10 cellular contexts compared by ENCODE assay signal in genomic region chr2:238439093-238439849, GRCh38. TPM values are rescaled to one million over a fixed set of nuclear protein-coding genes. Genes with fewer than 3 reads are reported as not detected.
DNase-seq lines count a peak whose midpoint lies in the region; ATAC-seq, FAIRE-seq and TF ChIP-seq lines count a peak whose summit lies in the region.
"Had no signal": no experiment of that assay in that cellular context is flagged by ENCODE, and none has a peak within 500 bp of the region (broad histone marks: within the 10 kb centered on the region; RNA-seq: fewer than 3 reads in every experiment).

No MANE protein-coding gene starts in this region.

- H2AFZ ChIP-seq in GM12878 (ENCODE audit: control insufficient read depth, low read depth, low read length) = no peak overlapping the region

- TF ChIP-seq EP300 in GM12878 (IDR thresholded peaks at IDR 0.05; ENCODE audit: borderline replicate concordance in 1 of 2, control insufficient read depth in 1 of 2, low read depth in 2 of 2, low read length in 2 of 2) = no peak

- FAIRE-seq in GM12878 (lab: Jason Lieb, UNC) = no peak

- SMC1A ChIA-PET in GM12878 (lab: Charles Lee; ENCODE audit: uncharacterized antibody, unreplicated experiment) = no interaction called here

- peaks cover 1% of the 10 kb centered on the region; the same call in 1 of the 2 replicates for H3K79me2 ChIP-seq in GM12878 (ENCODE audit: control insufficient read depth, insufficient read depth, low read length)

- H3K27ac Mint-ChIP-seq in type B pancreatic cell = peak overlapping the region; percentile 1
- H3K27ac Mint-ChIP-seq: B cell; T-helper 1 cell treated with Interleukin-12 subunit alpha and Interleukin-12 subunit beta and Interleukin-4 antibody, amounts not matched to agents 30 μg/mL and 1 μg/mL, for 36 hours had no signal

- POLR2A ChIA-PET in GM12878 (lab: Charles Lee) = no interaction called here

- CTCF ChIA-PET in GM12878 (lab: Yijun Ruan, JAX) = no interaction called here

- TF ChIP-seq POLR2A in GM12878 (IDR thresholded peaks at IDR 0.05; ENCODE audit: low read depth, low read length) = no peak

- peaks cover 2% of the 10 kb centered on the region; the same call in 1 of the 2 replicates for H4K20me1 ChIP-seq in GM12878 (ENCODE audit: control insufficient read depth, insufficient read depth)

- H3K27me3 Mint-ChIP-seq in type B pancreatic cell = no peaks in the 10 kb centered on the region
- H3K27me3 Mint-ChIP-seq: B cell had no signal

- no peak overlapping the region for H3K4me2 ChIP-seq in GM12878 (ENCODE audit: control insufficient read depth, insufficient read depth)

- no peak overlapping the region for H3K4me3 Mint-ChIP-seq in type B pancreatic cell
- H3K4me3 Mint-ChIP-seq: B cell; T-helper 1 cell treated with Interleukin-12 subunit alpha and Interleukin-12 subunit beta and Interleukin-4 antibody, amounts not matched to agents 30 μg/mL and 1 μg/mL, for 36 hours had no signal

- peak; percentile 82 for DNase-seq in activated effector memory CD4-positive, alpha-beta T cell treated with anti-CD3 and anti-CD28 coated beads, Interleukin-2, amount 50 U/mL, for 16 hours
- no peak for DNase-seq in activated effector memory CD4-positive, alpha-beta T cell treated with Interleukin-2 at 50 U/mL for 16 hours
- DNase-seq in GM12878 (ENCODE audit: low read depth, low spot score) (no peak), mucosa of descending colon (no peak), type B pancreatic cell (ENCODE audit: extremely low spot score, unreplicated experiment) (no peak), epidermal melanocyte (ENCODE audit: insufficient read length, low spot score) (no peak)

- no peak for TF ChIP-seq RAD21 in GM12878 (IDR thresholded peaks at IDR 0.05; ENCODE audit: insufficient read depth, low read depth, low read length)

- H3K36me3 ChIP-seq in GM12878 (ENCODE audit: control insufficient read depth in 2 of 2, insufficient read depth in 2 of 2, low read length in 1 of 2) (peaks cover 23 to 24% of the 10 kb centered on the region in 2 experiments), mucosa of descending colon (ENCODE audit: low read depth) (no peaks in the 10 kb centered on the region)

- ATAC-seq in GM12878 (no peak), mucosa of descending colon (peak; percentile 22), GM18502 (IDR thresholded peaks at IDR 0.05; ENCODE audit: poor library complexity, unreplicated experiment) (no peak), GM21619 (IDR thresholded peaks at IDR 0.05; ENCODE audit: unreplicated experiment) (no peak)

- H3K9me3 ChIP-seq in GM12878 (replicated peaks; ENCODE audit: control insufficient read depth, insufficient read depth, low read length) (no peaks in the 10 kb centered on the region), mucosa of descending colon (no peaks in the 10 kb centered on the region)

- no peaks in the 10 kb centered on the region for H3K9me3 Mint-ChIP-seq in type B pancreatic cell
- H3K9me3 Mint-ChIP-seq: T-helper 1 cell treated with Interleukin-12 subunit alpha and Interleukin-12 subunit beta and Interleukin-4 antibody, amounts not matched to agents 30 μg/mL and 1 μg/mL, for 36 hours had no signal

- intact Hi-C loops in GM12878 (cut with micrococcal nuclease; ENCODE audit: unreplicated experiment) (no loop called here), mucosa of descending colon (cut with DNase I, micrococcal nuclease) (no loop called here)

- no peak overlapping the region for H3K9ac ChIP-seq in GM12878 (ENCODE audit: control insufficient read depth, insufficient read depth, low read length)

- peaks cover 9% of the 10 kb centered on the region for H3K36me3 Mint-ChIP-seq in type B pancreatic cell

- no peak overlapping the region for H3K27ac ChIP-seq in GM12878 (ENCODE audit: control insufficient read depth, insufficient read depth)

- TF ChIP-seq CTCF in GM12878 (IDR thresholded peaks at IDR 0.05 in 2 of 3, conservative IDR thresholded peaks at IDR 0.05 in 1 of 3; ENCODE audit: control insufficient read depth in 2 of 3, extremely low read depth in 1 of 3, insufficient read depth in 1 of 3, low read depth in 3 of 3, low read length in 3 of 3) (no peak), mucosa of descending colon (IDR thresholded peaks at IDR 0.05) (no peak), type B pancreatic cell (conservative IDR thresholded peaks at IDR 0.05) (no peak)

- BruUV-seq in GM12878 (replicated peaks; lab: Mats Ljungman, UMichigan) = no TSS peak

- in situ Hi-C loops in GM12878 (cut with MboI) = no loop called here

- RAD21 ChIA-PET in GM12878 (lab: Charles Lee; ENCODE audit: unreplicated experiment) = no interaction called here

- WGBS in GM12878 (ENCODE audit: insufficient coverage, insufficient replicate concordance, low lambda C conversion rate, missing lambda C conversion rate) = 81% methylated on average over 23 of the region's 23 CpGs

- H3K27me3 ChIP-seq in GM12878 (replicated peaks in 1 of 2; ENCODE audit: control insufficient read depth in 2 of 2, insufficient read depth in 2 of 2, low read length in 1 of 2) = no peaks in the 10 kb centered on the region

- H3K4me1 ChIP-seq in GM12878 (ENCODE audit: control insufficient read depth, insufficient read depth, low read length) (no peaks in the 10 kb centered on the region), mucosa of descending colon (ENCODE audit: low read depth) (no peaks in the 10 kb centered on the region)

- H3K4me3 ChIP-seq in GM12878 (no peak overlapping the region), mucosa of descending colon (no peak overlapping the region)

- peaks cover 30% of the 10 kb centered on the region for H3K4me1 Mint-ChIP-seq in type B pancreatic cell (ENCODE audit: unreplicated experiment)

TF ChIP-seq in GM12878, 131 proteins besides CTCF, POLR2A, EP300 and RAD21:
- peak; percentile 89 for TF ChIP-seq BCL3 (IDR thresholded peaks at IDR 0.05; ENCODE audit: borderline replicate concordance, insufficient read depth, low read depth, low read length, poor library complexity, severe bottlenecking)
- 0 out of 2 replicates have a peak, but pooled peaks have one; percentile 26 for TF ChIP-seq TCF12 (IDR thresholded peaks at IDR 0.05; ENCODE audit: low read depth, low read length)
- peak; percentile 60; the same call in 1 of the 2 replicates for TF ChIP-seq PKNOX1 (IDR thresholded peaks at IDR 0.05)
- TF ChIP-seq HDGF (IDR thresholded peaks at IDR 0.05) = no peak
- no peak for TF ChIP-seq E2F4 (IDR thresholded peaks at IDR 0.05; ENCODE audit: low read depth, low read length)

RNA-seq across cellular contexts. Expression of gene ASB1, which starts 12.5 kb away (rescaled TPM):
- 26.9 and 29.8 TPM in 2 replicates for total RNA-seq in GM12878 (2013; cell fraction: nucleolus; rRNA removed)
- total RNA-seq in GM12878 (2014; rRNA removed) (18.4 and 30.0 TPM in 2 replicates), GM12878 (2014; rRNA removed; fragmentation: Illumina TruSeq; extraction: Trizol) (13.7 and 16.3 TPM in 2 replicates), GM12878 (2021) (31.2 and 34.2 TPM in 2 replicates), mucosa of descending colon (10 to 100 TPM; 23.5 to 41.7 (median 24.6) TPM), type B pancreatic cell (ENCODE audit: low replicate concordance) (22.3 and 34.4 TPM in 2 replicates)
- polyA plus RNA-seq in GM12878 (2011; ENCODE audit: low read depth) = 13.1 TPM
- polyA plus RNA-seq in GM12878 (2011; rRNA removed) (13.7 and 22.7 TPM in 2 replicates), GM12878 (2014; fragmentation: Illumina TruSeq; extraction: Trizol) (9.5 and 17.4 TPM in 2 replicates), GM12878 (2014; fragmentation: Nextera tagmentation; extraction: Ambion mirVana) (10 to 100 TPM in 1 of 2 experiments, 1 to 10 TPM in 1; 5.2 to 16.2 TPM), GM12878 (2014; rRNA removed) (31.2 and 37.3 TPM in 2 replicates), GM12878 (2016; fragmentation: Nextera tagmentation; extraction: Ambion mirVana) (10 to 100 TPM; 28.8 to 29.5 TPM)
- 29.7 and 34.0 TPM in 2 replicates for polyA plus RNA-seq in GM12878 (2011; cell fraction: cytosol; rRNA removed)
- polyA plus RNA-seq in GM12878 (2011; cell fraction: nucleus; rRNA removed) = 54.1 and 64.5 TPM in 2 replicates
- 20.1 and 21.5 TPM in 2 replicates for polyA plus RNA-seq in GM12878 (2012)
- 12.9 and 21.5 TPM in 2 replicates for polyA minus RNA-seq in GM12878 (2011; rRNA and poly(A)+ RNA removed)
- 10.4 and 13.1 TPM in 2 replicates for polyA minus RNA-seq in GM12878 (2011; cell fraction: cytosol; rRNA and poly(A)+ RNA removed)
- polyA minus RNA-seq in GM12878 (2011; cell fraction: nucleus; rRNA and poly(A)+ RNA removed) = 14.1 and 24.8 TPM in 2 replicates
